ENCODE assay signal across 18 cellular contexts in genomic region chr6:145278163-145278807, GRCh38.
DNase-seq lines count a peak whose midpoint lies in the region; ATAC-seq, FAIRE-seq and TF ChIP-seq lines count a peak whose summit lies in the region.
"Had no signal": no experiment of that assay in that cellular context is flagged by ENCODE, and none has a peak within 500 bp of the region (broad histone marks: within the 10 kb centered on the region; RNA-seq: fewer than 3 reads in every experiment).

No MANE protein-coding gene starts in this region.

- H3K27ac Mint-ChIP-seq in activated naive CD4-positive, alpha-beta T cell treated with anti-CD3 and anti-CD28 coated beads, Interleukin-2, amount 50 U/mL, for 72 hours, result no peak overlapping the region
- H3K27ac Mint-ChIP-seq: activated CD8-positive, alpha-beta T cell treated with anti-CD3 and anti-CD28 coated beads, Interleukin-2, amount 10 ng/mL, durations not matched to agents 7 days and 5 days; T-helper 1 cell treated with Interleukin-12 subunit alpha and Interleukin-12 subunit beta and Interleukin-4 antibody, amounts not matched to agents 30 μg/mL and 1 μg/mL, for 36 hours; type B pancreatic cell had no signal

- intact Hi-C loops in head of caudate nucleus (cut with DNase I), result no loop called here

- no peaks in the 10 kb centered on the region for H3K27me3 ChIP-seq in bronchial epithelial cell (ENCODE audit: control insufficient read depth, insufficient read depth, low read length)
- H3K27me3 ChIP-seq: adrenal gland, right atrium auricular region had no signal

- no peaks in the 10 kb centered on the region for H3K36me3 Mint-ChIP-seq in activated naive CD4-positive, alpha-beta T cell treated with anti-CD3 and anti-CD28 coated beads, Interleukin-2, amount 50 U/mL, for 72 hours
- H3K36me3 Mint-ChIP-seq: type B pancreatic cell had no signal

- FAIRE-seq in bronchial epithelial cell (lab: Jason Lieb, UNC), result no peak
- FAIRE-seq: islet of Langerhans had no signal

- no peak for TF ChIP-seq CTCF in bronchial epithelial cell (IDR thresholded peaks at IDR 0.05; ENCODE audit: insufficient read depth, low read length, severe bottlenecking)

- DNase-seq in AG08395 (ENCODE audit: low spot score) (peak; percentile 61), HS-5 (ENCODE audit: low read depth) (peak; percentile 15), bronchial epithelial cell (ENCODE audit: low read depth) (peak; percentile 7), kidney tubule cell (ENCODE audit: low spot score) (peak; percentile 66), NCI-H1417 treated with DMSO at 0.1 percent for 48 hours (lab: John Stamatoyannopoulos, UW) (no peak), head of caudate nucleus (no peak)
- DNase-seq in activated naive CD4-positive, alpha-beta T cell treated with anti-CD3 and anti-CD28 coated beads, Interleukin-2, amount 50 U/mL, for 72 hours (ENCODE audit: low spot score in 2 of 2), result no peak
- DNase-seq in activated CD8-positive, alpha-beta memory T cell treated with anti-CD3 and anti-CD28 coated beads, Interleukin-2, amount 50 U/mL, for 4 hours, result no peak
- DNase-seq: activated CD8-positive, alpha-beta T cell treated with anti-CD3 and anti-CD28 coated beads, Interleukin-2, amount 10 ng/mL, durations not matched to agents 7 days and 5 days; adrenal gland; NCI-H187 treated with DMSO at 0.1 percent for 48 hours; NCI-H446 treated with DMSO at 0.1 percent for 48 hours; Right ventricle myocardium superior; stimulated activated naive CD4-positive, alpha-beta T cell treated with Interleukin-2 at 50 U/mL for 16 hours had no signal

- no peak for ATAC-seq in activated naive CD4-positive, alpha-beta T cell treated with anti-CD3 and anti-CD28 coated beads, Interleukin-2, amount 50 U/mL, for 72 hours
- ATAC-seq: activated CD8-positive, alpha-beta T cell treated with anti-CD3 and anti-CD28 coated beads, Interleukin-2, amount 10 ng/mL, durations not matched to agents 7 days and 5 days had no signal

- no peaks in the 10 kb centered on the region for H3K9me3 Mint-ChIP-seq in activated naive CD4-positive, alpha-beta T cell treated with anti-CD3 and anti-CD28 coated beads, Interleukin-2, amount 50 U/mL, for 72 hours
- H3K9me3 Mint-ChIP-seq: T-helper 1 cell treated with Interleukin-12 subunit alpha and Interleukin-12 subunit beta and Interleukin-4 antibody, amounts not matched to agents 30 μg/mL and 1 μg/mL, for 36 hours; type B pancreatic cell had no signal

- H3K36me3 ChIP-seq in bronchial epithelial cell (ENCODE audit: control insufficient read depth, insufficient read depth, low read length), result no peaks in the 10 kb centered on the region
- H3K36me3 ChIP-seq: adrenal gland, right atrium auricular region had no signal

- H3K4me3 ChIP-seq in bronchial epithelial cell (ENCODE audit: low read depth, low read length), result no peak overlapping the region
- H3K4me3 ChIP-seq: adrenal gland, right atrium auricular region had no signal

Comparison
In these comparisons a context has a peak if more than half of its experiments do, and no peak if none do; other contexts are left out.
1. DNase-seq: peak in AG08395 (single experiment), HS-5 (single experiment), bronchial epithelial cell (single experiment) and kidney tubule cell (single experiment); none in activated naive CD4-positive, alpha-beta T cell treated with anti-CD3 and anti-CD28 coated beads, Interleukin-2, amount 50 U/mL, for 72 hours (0 of 2), NCI-H1417 treated with DMSO at 0.1 percent for 48 hours (single experiment), head of caudate nucleus (0 of 42) and activated CD8-positive, alpha-beta memory T cell treated with anti-CD3 and anti-CD28 coated beads, Interleukin-2, amount 50 U/mL, for 4 hours (single experiment).